In genomic region chr20:4063631-4064030, GRCh38 we compare ENCODE assay signal across 1 cellular context.
A peak's percentile ranks its signal among the peaks of the same experiment; 100 is the strongest.
TF ChIP-seq lines count a peak whose summit lies in the region.

No MANE protein-coding gene starts in this region.

TF ChIP-seq in HCT116, 20 proteins besides CTCF, POLR2A, EP300 and RAD21:
- TF ChIP-seq, protein P1, sequence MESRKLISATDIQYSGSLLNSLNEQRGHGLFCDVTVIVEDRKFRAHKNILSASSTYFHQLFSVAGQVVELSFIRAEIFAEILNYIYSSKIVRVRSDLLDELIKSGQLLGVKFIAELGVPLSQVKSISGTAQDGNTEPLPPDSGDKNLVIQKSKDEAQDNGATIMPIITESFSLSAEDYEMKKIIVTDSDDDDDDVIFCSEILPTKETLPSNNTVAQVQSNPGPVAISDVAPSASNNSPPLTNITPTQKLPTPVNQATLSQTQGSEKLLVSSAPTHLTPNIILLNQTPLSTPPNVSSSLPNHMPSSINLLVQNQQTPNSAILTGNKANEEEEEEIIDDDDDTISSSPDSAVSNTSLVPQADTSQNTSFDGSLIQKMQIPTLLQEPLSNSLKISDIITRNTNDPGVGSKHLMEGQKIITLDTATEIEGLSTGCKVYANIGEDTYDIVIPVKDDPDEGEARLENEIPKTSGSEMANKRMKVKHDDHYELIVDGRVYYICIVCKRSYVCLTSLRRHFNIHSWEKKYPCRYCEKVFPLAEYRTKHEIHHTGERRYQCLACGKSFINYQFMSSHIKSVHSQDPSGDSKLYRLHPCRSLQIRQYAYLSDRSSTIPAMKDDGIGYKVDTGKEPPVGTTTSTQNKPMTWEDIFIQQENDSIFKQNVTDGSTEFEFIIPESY (IDR thresholded peaks at IDR 0.05; ENCODE audit: extremely low read depth, insufficient replicate concordance, low read length), result no peak
- TF ChIP-seq ZFX (IDR thresholded peaks at IDR 0.05), result 0 out of 2 replicates have a peak, but pooled peaks have one; percentile 3
TF ChIP-seq in HCT116: peak in this region for 1.
